ENCODE assay signal across 2 cellular contexts in genomic region chr7:84041649-84042048, GRCh38.
TF ChIP-seq lines count a peak whose summit lies in the region.

No MANE protein-coding gene starts in this region.

TF ChIP-seq in SK-N-SH, 30 proteins besides CTCF, POLR2A, EP300 and RAD21:
- no peak for TF ChIP-seq ZBTB33 (IDR thresholded peaks at IDR 0.05; ENCODE audit: borderline replicate concordance, low read depth)
- no peak for TF ChIP-seq ELF1 (IDR thresholded peaks at IDR 0.05)
- TF ChIP-seq RXRA (IDR thresholded peaks at IDR 0.05; ENCODE audit: borderline replicate concordance, low read depth), result no peak
- TF ChIP-seq EZH2phosphoT487 (IDR thresholded peaks at IDR 0.05; ENCODE audit: borderline replicate concordance, low read depth), result no peak
- TF ChIP-seq MXI1 (IDR thresholded peaks at IDR 0.05; ENCODE audit: low read depth, low read length), result no peak
- TF ChIP-seq JUND (IDR thresholded peaks at IDR 0.05), result no peak

TF ChIP-seq in SK-N-SH treated with all-trans-retinoic acid at 6 μM for 48 hours, 23 proteins besides CTCF, POLR2A, EP300 and RAD21:
- TF ChIP-seq POU6F1 (CRISPR knock-in tag; IDR thresholded peaks at IDR 0.05; ENCODE audit: borderline replicate concordance, low read depth) (no peak), ZNF565 (CRISPR knock-in tag; conservative IDR thresholded peaks at IDR 0.05; ENCODE audit: low read depth) (no peak), PPARA (CRISPR knock-in tag; IDR thresholded peaks at IDR 0.05; ENCODE audit: borderline replicate concordance) (no peak), OSR1 (CRISPR knock-in tag; IDR thresholded peaks at IDR 0.05) (no peak), TSHZ2 (CRISPR knock-in tag; IDR thresholded peaks at IDR 0.05) (no peak), ZFP3 (CRISPR knock-in tag; IDR thresholded peaks at IDR 0.05) (no peak), ZFP30 (CRISPR knock-in tag; IDR thresholded peaks at IDR 0.05) (no peak), RARB (CRISPR knock-in tag; IDR thresholded peaks at IDR 0.05) (no peak), PATZ1 (CRISPR knock-in tag; IDR thresholded peaks at IDR 0.05; ENCODE audit: borderline replicate concordance) (no peak), ISL1 (CRISPR knock-in tag; IDR thresholded peaks at IDR 0.05) (no peak), TOX (CRISPR knock-in tag; IDR thresholded peaks at IDR 0.05; ENCODE audit: borderline replicate concordance) (no peak), ESRRG (CRISPR knock-in tag; IDR thresholded peaks at IDR 0.05) (no peak), CSDC2 (CRISPR knock-in tag; IDR thresholded peaks at IDR 0.05) (no peak), ARNTL (CRISPR knock-in tag; IDR thresholded peaks at IDR 0.05; ENCODE audit: borderline replicate concordance, low read depth) (no peak), GLIS3 (CRISPR knock-in tag; IDR thresholded peaks at IDR 0.05) (no peak), ZC3H10 (CRISPR knock-in tag; IDR thresholded peaks at IDR 0.05) (no peak), CREB5 (CRISPR knock-in tag; IDR thresholded peaks at IDR 0.05; ENCODE audit: low read depth) (no peak)
TF ChIP-seq in SK-N-SH treated with all-trans-retinoic acid at 6 μM for 48 hours: peak in this region for 0.
